ENCODE assay signal across 33 cellular contexts in the genomic region with DNA sequence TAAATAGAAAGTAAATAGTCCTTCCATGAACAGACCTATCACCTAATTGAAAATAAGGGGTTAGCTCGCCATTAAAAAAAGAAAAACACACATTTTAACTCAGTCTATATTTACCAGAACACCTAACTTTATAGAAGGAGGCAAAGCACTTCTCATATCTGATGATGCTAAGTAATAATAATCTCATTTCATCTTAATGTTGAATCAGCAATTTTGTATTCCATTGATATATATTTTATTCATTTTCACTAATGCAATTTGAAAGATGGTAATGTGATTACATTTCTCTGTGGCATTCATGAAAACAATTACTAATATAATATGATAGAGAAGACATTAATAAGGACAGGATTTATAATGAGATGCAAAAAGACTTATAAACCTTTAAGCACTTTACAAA.
"Had no signal": no experiment of that assay in that cellular context is flagged by ENCODE, and none has a peak within 500 bp of the region (broad histone marks: within the 10 kb centered on the region; RNA-seq: fewer than 3 reads in every experiment).

No MANE protein-coding gene starts in this region.

- ATAC-seq: activated CD8-positive, alpha-beta T cell treated with anti-CD3 and anti-CD28 coated beads for 36 hours; activated naive CD4-positive, alpha-beta T cell treated with anti-CD3 and anti-CD28 coated beads, Interleukin-2, amount 50 U/mL, for 72 hours; activated T-cell treated with anti-CD3 and anti-CD28 coated beads, Interleukin-2, amount 50 U/mL, for 4 hours; activated T-cell treated with anti-CD3 and anti-CD28 coated beads, Interleukin-2, amount 50 U/mL, for 72 hours; activated T-helper 17 cell treated with anti-CD3 and anti-CD28 coated beads, Interleukin-2, amount 50 U/mL, for 72 hours; body of pancreas had no signal

- DNase-seq: activated B cell treated with CpG ODN at 0.5 μM for 24 hours; activated CD4-positive, alpha-beta memory T cell treated with anti-CD3 and anti-CD28 coated beads for 36 hours; activated CD4-positive, alpha-beta T cell treated with anti-CD3 and anti-CD28 coated beads for 4 hours; activated CD4-positive, alpha-beta T cell treated with anti-CD3 and anti-CD28 coated beads, Interleukin-2, amount 10 ng/mL, durations not matched to agents 24 days and 14 days; activated CD4-positive, alpha-beta T cell treated with anti-CD3 and anti-CD28 coated beads, Interleukin-2, amount 50 U/mL, for 1 hour; activated CD4-positive, alpha-beta T cell treated with anti-CD3 and anti-CD28 coated beads, Interleukin-2, amount 50 U/mL, for 4 hours; activated CD4-positive, CD25-positive, alpha-beta regulatory T cell treated with anti-CD3 and anti-CD28 coated beads, Interleukin-2, amount 50 U/mL, for 72 hours; activated CD8-positive, alpha-beta memory T cell treated with anti-CD3 and anti-CD28 coated beads, Interleukin-2, amount 50 U/mL, for 4 hours; activated CD8-positive, alpha-beta T cell treated with anti-CD3 and anti-CD28 coated beads for 36 hours; activated effector memory CD4-positive, alpha-beta T cell treated with anti-CD3 and anti-CD28 coated beads, Interleukin-2, amount 50 U/mL, for 16 hours; activated gamma-delta T cell treated with Interleukin-2 at 50 U/mL for 16 hours; activated naive CD4-positive, alpha-beta T cell; activated naive CD4-positive, alpha-beta T cell treated with anti-CD3 and anti-CD28 coated beads for 36 hours; activated naive CD4-positive, alpha-beta T cell treated with anti-CD3 and anti-CD28 coated beads, Interleukin-2, amount 50 U/mL, for 16 hours; activated naive CD8-positive, alpha-beta T cell treated with anti-CD3 and anti-CD28 coated beads for 36 hours; activated T-cell treated with anti-CD3 and anti-CD28 coated beads for 4 hours; activated T-cell treated with anti-CD3 and anti-CD28 coated beads, Interleukin-2, amount 50 U/mL, for 1 hour; activated T-cell treated with anti-CD3 and anti-CD28 coated beads, Interleukin-2, amount 50 U/mL, for 4 hours; activated T-cell treated with anti-CD3 and anti-CD28 coated beads, Interleukin-2, amount 50 U/mL, for 72 hours; adrenal gland; amniotic stem cell; aorta; body of pancreas; brain microvascular endothelial cell; central memory CD4-positive, alpha-beta T cell; T-helper 2 cell; T-helper 9 cell had no signal

- FAIRE-seq: colon, TTC549 had no signal

- H3K4me1 ChIP-seq: adrenal gland, body of pancreas, breast epithelium had no signal

- H3K4me3 ChIP-seq: adrenal gland, body of pancreas, breast epithelium had no signal

- H3K9me3 ChIP-seq: adrenal gland, body of pancreas, breast epithelium had no signal

- H3K27me3 ChIP-seq: adrenal gland, body of pancreas, brain microvascular endothelial cell, breast epithelium had no signal

- H3K27ac ChIP-seq: adrenal gland, body of pancreas, brain microvascular endothelial cell, breast epithelium, VCaP had no signal

- H3K36me3 ChIP-seq: adrenal gland, brain microvascular endothelial cell, breast epithelium had no signal
